In genomic region chr7:30613366-30614325, GRCh38 we compare ENCODE assay signal across 12 cellular contexts. TPM values are rescaled to one million over a fixed set of nuclear protein-coding genes. Genes with fewer than 3 reads are reported as not detected.
DNase-seq lines count a peak whose midpoint lies in the region; ATAC-seq and TF ChIP-seq lines count a peak whose summit lies in the region.
"Had no signal": no experiment of that assay in that cellular context is flagged by ENCODE, and none has a peak within 500 bp of the region (broad histone marks: within the 10 kb centered on the region; RNA-seq: fewer than 3 reads in every experiment).

No MANE protein-coding gene starts in this region.

- no peak for ATAC-seq in HG02798 (IDR thresholded peaks at IDR 0.05; ENCODE audit: poor library complexity, unreplicated experiment)
- ATAC-seq in HG03095 (IDR thresholded peaks at IDR 0.05; ENCODE audit: unreplicated experiment), result no peak
- no peak for ATAC-seq in lower lobe of right lung

- H4K91ac ChIP-seq in H9 (ENCODE audit: insufficient read length, low read depth, low read length), result no peak overlapping the region

- H3K4ac ChIP-seq in H9 (ENCODE audit: low read depth, low read length), result no peak overlapping the region

- H3K4me1 Mint-ChIP-seq in H9, result no peaks in the 10 kb centered on the region
- H3K4me1 Mint-ChIP-seq in activated naive CD8-positive, alpha-beta T cell treated with anti-CD3 and anti-CD28 coated beads for 36 hours, result peaks cover 40% of the 10 kb centered on the region

- no CpG with 5 or more reads among the region's 4 CpGs for WGBS in H9 (ENCODE audit: extremely low coverage, insufficient read length, low lambda C conversion rate)

- H3K23ac ChIP-seq in H9 (ENCODE audit: insufficient read length, low read depth, low read length), result no peak overlapping the region

- H3K27me3 Mint-ChIP-seq in H9 (ENCODE audit: low read depth), result no peaks in the 10 kb centered on the region
- no peaks in the 10 kb centered on the region for H3K27me3 Mint-ChIP-seq in activated naive CD8-positive, alpha-beta T cell treated with anti-CD3 and anti-CD28 coated beads for 36 hours

- no peak overlapping the region for H2AFZ ChIP-seq in H9 (ENCODE audit: low read length)

- no peak overlapping the region for H3K18ac ChIP-seq in H9 (ENCODE audit: insufficient read length, low read depth, low read length)

- TF ChIP-seq CTCF in H9 (conservative IDR thresholded peaks at IDR 0.05) (no peak), lower lobe of right lung (IDR thresholded peaks at IDR 0.05) (no peak)

- no peak overlapping the region for H3K4me3 ChIP-seq in lower lobe of right lung
- H3K4me3 ChIP-seq: SK-N-MC had no signal

- peaks cover 62 to 93% (median 91%) of the 10 kb centered on the region in 3 experiments; a peak in 6 of 7 replicates for H3K36me3 Mint-ChIP-seq in H9 (ENCODE audit: insufficient read depth in 1 of 3, low read depth in 3 of 3)
- H3K36me3 Mint-ChIP-seq in activated naive CD8-positive, alpha-beta T cell treated with anti-CD3 and anti-CD28 coated beads for 36 hours, result peaks cover 48% of the 10 kb centered on the region

- H3K27ac ChIP-seq in H9 (ENCODE audit: insufficient read length, low read depth, low read length) (no peak overlapping the region), lower lobe of right lung (no peak overlapping the region)
- H3K27ac ChIP-seq: C4-2B, KMS-11, SK-N-MC had no signal

- H3K9me3 Mint-ChIP-seq in H9, result no peaks in the 10 kb centered on the region
- no peaks in the 10 kb centered on the region for H3K9me3 Mint-ChIP-seq in activated naive CD8-positive, alpha-beta T cell treated with anti-CD3 and anti-CD28 coated beads for 36 hours

- H2BK5ac ChIP-seq in H9 (ENCODE audit: insufficient read length, low read length), result no peak overlapping the region

- peak overlapping the region; percentile 34 to 66 (median 51); a peak in 5 of 7 replicates for H3K27ac Mint-ChIP-seq in H9
- peak overlapping the region; percentile 55 for H3K27ac Mint-ChIP-seq in activated naive CD8-positive, alpha-beta T cell treated with anti-CD3 and anti-CD28 coated beads for 36 hours

- no peak overlapping the region for H3K56ac ChIP-seq in H9 (ENCODE audit: insufficient read length, low read depth, low read length)

- H3K9me3 ChIP-seq in H9 (ENCODE audit: control insufficient read depth, low read depth, low read length) (no peaks in the 10 kb centered on the region), lower lobe of right lung (no peaks in the 10 kb centered on the region)

- no peak overlapping the region for H3K4me3 Mint-ChIP-seq in H9
- H3K4me3 Mint-ChIP-seq in activated naive CD8-positive, alpha-beta T cell treated with anti-CD3 and anti-CD28 coated beads for 36 hours, result no peak overlapping the region

- H2BK20ac ChIP-seq in H9 (ENCODE audit: low read depth, low read length, poor library complexity, severe bottlenecking), result no peak overlapping the region

- no peak overlapping the region for H2BK120ac ChIP-seq in H9 (ENCODE audit: low read depth, low read length, poor library complexity, severe bottlenecking)

- H4K20me1 ChIP-seq in H9 (ENCODE audit: control insufficient read depth, insufficient read depth, insufficient read length), result no peaks in the 10 kb centered on the region

- H3K36me3 ChIP-seq in lower lobe of right lung, result peaks cover 99% of the 10 kb centered on the region

- H3K9ac ChIP-seq in H9 (ENCODE audit: extremely low read depth, insufficient read length, low read length), result no peak overlapping the region
- H3K9ac ChIP-seq: KMS-11 had no signal

- H2BK15ac ChIP-seq in H9 (ENCODE audit: low read depth, low read length), result no peak overlapping the region

- H3K27me3 ChIP-seq in H9 (ENCODE audit: insufficient read depth, low read length) (no peaks in the 10 kb centered on the region), lower lobe of right lung (ENCODE audit: low read depth) (no peaks in the 10 kb centered on the region)

- peaks cover 2% of the 10 kb centered on the region; the same call in 1 of the 2 replicates for H3K79me2 ChIP-seq in H9 (ENCODE audit: insufficient read depth, low read length)

- DNase-seq in AG08395 (ENCODE audit: low spot score) (peak; percentile 15), H9 (no peak), kidney tubule cell (ENCODE audit: low spot score) (peak; percentile 20), lower lobe of right lung (no peak), NCI-H1105 (lab: John Stamatoyannopoulos, UW) (no peak)
- DNase-seq in activated naive CD8-positive, alpha-beta T cell treated with anti-CD3 and anti-CD28 coated beads for 36 hours, result no peak
- DNase-seq: activated gamma-delta T cell treated with Interleukin-2 at 50 U/mL for 16 hours had no signal

- peaks cover 3% of the 10 kb centered on the region for H3K79me1 ChIP-seq in H9 (ENCODE audit: insufficient read depth, low read depth, low read length, poor library complexity, severe bottlenecking)

- no peak overlapping the region for H3T11ph ChIP-seq in H9 (ENCODE audit: low read length)

- no peak overlapping the region for H2AK5ac ChIP-seq in H9 (ENCODE audit: insufficient read length, low read length)

- H4K5ac ChIP-seq in H9 (ENCODE audit: insufficient read length, low read depth, low read length), result no peak overlapping the region

- H3K4me2 ChIP-seq in H9 (ENCODE audit: insufficient read depth, insufficient read length, low read length), result no peak overlapping the region
- H3K4me2 ChIP-seq: KMS-11 had no signal

- H2BK12ac ChIP-seq in H9 (ENCODE audit: insufficient read length, low read depth, low read length), result no peak overlapping the region

- intact Hi-C loops in lower lobe of right lung (cut with DNase I), result no loop called here

- no peak overlapping the region for H3K14ac ChIP-seq in H9 (ENCODE audit: insufficient read depth, low read length)

- no peak overlapping the region for H4K8ac ChIP-seq in H9 (replicated peaks; ENCODE audit: insufficient read length, low read depth, low read length)

- H3K23me2 ChIP-seq in H9 (ENCODE audit: insufficient read length, low read depth, low read length, poor library complexity, severe bottlenecking), result no peaks in the 10 kb centered on the region

- H3K4me1 ChIP-seq in H9 (ENCODE audit: insufficient read depth, low read length) (no peaks in the 10 kb centered on the region), lower lobe of right lung (no peaks in the 10 kb centered on the region)

RNA-seq across cellular contexts. Expression of gene GARS1, which starts 19.0 kb away (rescaled TPM):
- total RNA-seq in H9 (2021) (234 and 239 TPM in 2 replicates), lower lobe of right lung (67.7 TPM)
- 100 to 1,000 TPM; 366 to 384 TPM for total RNA-seq in activated naive CD8-positive, alpha-beta T cell treated with anti-CD3 and anti-CD28 coated beads for 36 hours

Comparison
In these comparisons a context has a peak if more than half of its experiments do, and no peak if none do; other contexts are left out.
1. DNase-seq: peak in AG08395 (single experiment) and kidney tubule cell (single experiment); none in H9 (single experiment), activated naive CD8-positive, alpha-beta T cell treated with anti-CD3 and anti-CD28 coated beads for 36 hours (single experiment), lower lobe of right lung (single experiment) and NCI-H1105 (single experiment).